ENCODE assay signal across 19 cellular contexts in the genomic region with DNA sequence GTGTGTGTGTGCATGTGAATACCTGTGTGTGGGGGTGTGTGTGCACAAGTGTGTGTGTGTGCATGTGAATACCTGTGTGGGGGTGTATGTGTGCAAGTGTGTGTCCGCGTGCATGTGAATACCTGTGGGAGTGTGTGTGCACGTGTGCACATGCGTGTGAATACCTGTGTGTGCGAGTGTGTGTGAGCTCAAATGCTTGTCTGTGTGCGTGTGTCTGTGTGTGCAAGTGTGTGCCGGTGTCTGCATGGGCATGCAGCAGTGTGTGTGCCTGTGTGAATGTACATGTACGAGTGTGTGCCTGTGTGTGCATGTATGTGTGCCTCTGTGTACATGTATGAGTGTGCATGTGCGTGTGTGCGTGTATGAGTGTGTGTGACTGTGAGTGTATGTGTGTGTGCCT. TPM values are rescaled to one million over a fixed set of nuclear protein-coding genes. Genes with fewer than 3 reads are reported as not detected.
DNase-seq lines count a peak whose midpoint lies in the region; ATAC-seq, FAIRE-seq and TF ChIP-seq lines count a peak whose summit lies in the region.
"Had no signal": no experiment of that assay in that cellular context is flagged by ENCODE, and none has a peak within 500 bp of the region (broad histone marks: within the 10 kb centered on the region; RNA-seq: fewer than 3 reads in every experiment).

No MANE protein-coding gene starts in this region.

- H3K9me2 ChIP-seq in GM23248 (ENCODE audit: insufficient read depth) = no peaks in the 10 kb centered on the region

- H3K4me1 ChIP-seq in mesenchymal stem cell (ENCODE audit: control insufficient read depth, insufficient read depth, low read depth, low read length) (peaks cover 8% of the 10 kb centered on the region), psoas muscle (peaks cover 36% of the 10 kb centered on the region), GM23248 (ENCODE audit: insufficient read depth) (no peaks in the 10 kb centered on the region)

- H3K27me3 ChIP-seq in mesenchymal stem cell (ENCODE audit: control insufficient read depth in 1 of 2, insufficient read depth in 1 of 2, low read length in 2 of 2) = peaks cover 21 to 57% of the 10 kb centered on the region in 2 experiments
- no peaks in the 10 kb centered on the region for H3K27me3 ChIP-seq in psoas muscle (ENCODE audit: insufficient read depth in 3 of 3, low read length in 2 of 3)
- H3K27me3 ChIP-seq in GM23248 (replicated peaks; ENCODE audit: insufficient read depth) = no peaks in the 10 kb centered on the region; the same call in 1 of the 2 replicates

- H2BK15ac ChIP-seq in mesenchymal stem cell (ENCODE audit: low read depth, poor library complexity, severe bottlenecking) = no peak overlapping the region

- no peak overlapping the region for H3K4me3 Mint-ChIP-seq in CD14-positive monocyte
- H3K4me3 Mint-ChIP-seq: CD4-positive, alpha-beta T cell had no signal

- H3K27ac ChIP-seq in mesenchymal stem cell (ENCODE audit: low read length, poor library complexity, severe bottlenecking) = no peak overlapping the region
- H3K27ac ChIP-seq in psoas muscle = no peak overlapping the region
- H3K27ac ChIP-seq in GM23248 = no peak overlapping the region
- H3K27ac ChIP-seq: 22Rv1; BLaER1 treated with 17β-estradiol and CSF1 and Interleukin-3, amounts not matched to agents 10 nM and 100 nM; HL-60 had no signal

- H2BK5ac ChIP-seq in mesenchymal stem cell (ENCODE audit: low read depth, low read length, poor library complexity, severe bottlenecking) = no peak overlapping the region

- no peak overlapping the region for H2BK12ac ChIP-seq in mesenchymal stem cell (ENCODE audit: low read length in 2 of 2)

- peaks cover 0 to 2% (median 0%) of the 10 kb centered on the region in 7 donors for H3K9me3 Mint-ChIP-seq in CD14-positive monocyte
- H3K9me3 Mint-ChIP-seq: CD4-positive, alpha-beta T cell had no signal

- peak overlapping the region; percentile 3 for H4K91ac ChIP-seq in mesenchymal stem cell (ENCODE audit: low read length)

- H3K36me3 Mint-ChIP-seq in CD14-positive monocyte = no peaks in the 10 kb centered on the region

- no peaks in the 10 kb centered on the region for H3K4me1 Mint-ChIP-seq in CD14-positive monocyte

- H4K20me1 ChIP-seq in GM23248 (ENCODE audit: insufficient read depth) = no peaks in the 10 kb centered on the region

- H2AFZ ChIP-seq in mesenchymal stem cell (ENCODE audit: low read depth, low read length) = no peak overlapping the region
- no peak overlapping the region for H2AFZ ChIP-seq in GM23248

- 95% methylated on average over 10 of the region's 10 CpGs for WGBS in mesenchymal stem cell
- WGBS in psoas muscle, 3 donors = 93 to 100% (median 97%) methylated on average over 10 of the region's 10 CpGs
- WGBS in GM23248 (ENCODE audit: low coverage in 1 of 2, low lambda C conversion rate in 2 of 2, missing lambda C conversion rate in 2 of 2), 2 experiments = 80 to 85% methylated on average over 10 of the region's 10 CpGs

- no peaks in the 10 kb centered on the region for H3F3A ChIP-seq in GM23248 (ENCODE audit: insufficient read depth)

- H2BK120ac ChIP-seq in mesenchymal stem cell (ENCODE audit: low read depth, low read length) = no peak overlapping the region

- no peak overlapping the region for H4K8ac ChIP-seq in mesenchymal stem cell (ENCODE audit: low read length)

- no peaks in the 10 kb centered on the region for H3K79me1 ChIP-seq in mesenchymal stem cell (replicated peaks; ENCODE audit: low read length, poor library complexity, severe bottlenecking)

- no peak overlapping the region for H3K23ac ChIP-seq in mesenchymal stem cell (ENCODE audit: low read length in 2 of 2)

- peak; percentile 28 for DNase-seq in Right ventricle myocardium inferior (ENCODE audit: missing footprints)
- no peak for DNase-seq in Right ventricle myocardium superior
- no peak for DNase-seq in HTR-8/SVneo (ENCODE audit: insufficient read length, low spot score)
- no peak for DNase-seq in mesenchymal stem cell
- peak; percentile 2 to 27 for DNase-seq in psoas muscle
- no peak for DNase-seq in GM23248
- DNase-seq in CD14-positive monocyte (ENCODE audit: low spot score) = no peak
- DNase-seq in cerebellum (ENCODE audit: low spot score) = no peak
- DNase-seq: ACHN; Calu3; CD4-positive, alpha-beta T cell; DMS 273 treated with DMSO at 0.1 percent for 48 hours; IMR-90; KG1 had no signal

- H3K9ac ChIP-seq in mesenchymal stem cell (ENCODE audit: low read length) = no peak overlapping the region
- H3K9ac ChIP-seq in GM23248 = no peak overlapping the region
- H3K9ac ChIP-seq: BLaER1 treated with 17β-estradiol and CSF1 and Interleukin-3, amounts not matched to agents 10 nM and 100 nM had no signal

- peak; percentile 85 for FAIRE-seq in HTR-8/SVneo (lab: Jason Lieb, UNC)
- FAIRE-seq: GM18507 had no signal

- H3K36me3 ChIP-seq in mesenchymal stem cell (ENCODE audit: control insufficient read depth in 1 of 2, insufficient read depth in 2 of 2, low read depth in 1 of 2, low read length in 2 of 2) (no peaks in the 10 kb centered on the region), psoas muscle (ENCODE audit: insufficient read depth in 1 of 2, low read depth in 1 of 2) (no peaks in the 10 kb centered on the region), GM23248 (ENCODE audit: low read depth) (no peaks in the 10 kb centered on the region)
- H3K36me3 ChIP-seq: BLaER1 treated with 17β-estradiol and CSF1 and Interleukin-3, amounts not matched to agents 10 nM and 100 nM had no signal

- TF ChIP-seq CTCF in psoas muscle (IDR thresholded peaks at IDR 0.05) = no peak
- TF ChIP-seq CTCF in CD14-positive monocyte (IDR thresholded peaks at IDR 0.05) = no peak

- H3K4ac ChIP-seq in mesenchymal stem cell (ENCODE audit: low read depth in 1 of 2, low read length in 2 of 2) = no peak overlapping the region

- H3K9me3 ChIP-seq in mesenchymal stem cell (ENCODE audit: control insufficient read depth, low read length) (no peaks in the 10 kb centered on the region), psoas muscle (no peaks in the 10 kb centered on the region), GM23248 (ENCODE audit: low read depth) (no peaks in the 10 kb centered on the region)
- H3K9me3 ChIP-seq: BLaER1 treated with 17β-estradiol and CSF1 and Interleukin-3, amounts not matched to agents 10 nM and 100 nM had no signal

- H2AK5ac ChIP-seq in mesenchymal stem cell (ENCODE audit: low read length, severe bottlenecking) = no peak overlapping the region

- H3K27me3 Mint-ChIP-seq in CD14-positive monocyte (ENCODE audit: low read depth in 3 of 3) = peaks cover 4 to 24% (median 16%) of the 10 kb centered on the region in 3 donors

- H3K14ac ChIP-seq in mesenchymal stem cell (ENCODE audit: low read length in 2 of 2) = no peak overlapping the region

- H3K4me2 ChIP-seq in mesenchymal stem cell (ENCODE audit: low read length, poor library complexity, severe bottlenecking) (no peak overlapping the region), GM23248 (ENCODE audit: unreplicated experiment) (no peak overlapping the region)
- H3K4me2 ChIP-seq: BLaER1 treated with 17β-estradiol and CSF1 and Interleukin-3, amounts not matched to agents 10 nM and 100 nM had no signal

- intact Hi-C loops in Right ventricle myocardium inferior (cut with DNase I) (no loop called here), Right ventricle myocardium superior (cut with DNase I) (no loop called here), psoas muscle (cut with DNase I) (loop anchor here (5.0 kb wide), 2 partner anchors 51 to 126 kb away; no protein-coding TSS in a partner anchor), CD14-positive monocyte (cut with micrococcal nuclease) (no loop called here)

- H3K79me2 ChIP-seq in GM23248 (ENCODE audit: insufficient read depth) = no peaks in the 10 kb centered on the region

- in situ Hi-C loops in GM23248 (cut with MboI) = no loop called here

- H3K4me3 ChIP-seq in mesenchymal stem cell (ENCODE audit: insufficient read depth in 1 of 2, low read depth in 1 of 2, low read length in 2 of 2) (no peak overlapping the region), psoas muscle (no peak overlapping the region), GM23248 (no peak overlapping the region)
- H3K4me3 ChIP-seq: BLaER1 treated with 17β-estradiol and CSF1 and Interleukin-3, amounts not matched to agents 10 nM and 100 nM had no signal

- H3K18ac ChIP-seq in mesenchymal stem cell (ENCODE audit: low read depth in 1 of 2, low read length in 2 of 2) = no peak overlapping the region

- H3K27ac Mint-ChIP-seq in CD14-positive monocyte = no peak overlapping the region
- H3K27ac Mint-ChIP-seq: CD4-positive, alpha-beta T cell had no signal

- no peak for ATAC-seq in Right ventricle myocardium inferior
- ATAC-seq in Right ventricle myocardium superior (ENCODE audit: poor library complexity) = no peak
- ATAC-seq in psoas muscle = no peak

RNA-seq across cellular contexts. Expression of a gene that starts 5.0 kb away (rescaled TPM):
- total RNA-seq in Right ventricle myocardium inferior (35.5 TPM), Right ventricle myocardium superior (33.7 TPM), psoas muscle (10 to 100 TPM in 3 of 4 donors, 1 to 10 TPM in 1; 3.4 to 48.6 (median 34.5) TPM), cerebellum (0.54 TPM)
- not detected for polyA plus RNA-seq in mesenchymal stem cell (2013, experiment 1 of 2)
- polyA plus RNA-seq in mesenchymal stem cell (2013, experiment 2 of 2) = not detected
- polyA plus RNA-seq in psoas muscle (10 to 100 TPM; 11.7 to 26.3 (median 17.3) TPM), GM23248 (2016; fragmentation: Nextera tagmentation; extraction: Ambion mirVana) (0.24 TPM in 1 of 2 replicates, not detected in the other), CD14-positive monocyte (not detected)
- total RNA-seq in GM23248 (2014; rRNA removed; shearing (Covaris generic)) = not detected in 2 replicates
- total RNA-seq: CD4-positive, alpha-beta T cell; IMR-90 had no signal
- polyA plus RNA-seq: IMR-90 had no signal

RNA-seq across cellular contexts. Expression of a gene that starts 26.4 kb away (rescaled TPM):
- 1.5 TPM for total RNA-seq in Right ventricle myocardium inferior
- 1.9 TPM for total RNA-seq in Right ventricle myocardium superior
- polyA plus RNA-seq in mesenchymal stem cell (2013, experiment 1 of 2) = 0.10 TPM
- 0.01 TPM for polyA plus RNA-seq in mesenchymal stem cell (2013, experiment 2 of 2)
- total RNA-seq in psoas muscle = 1 to 10 TPM in 1 of 4 donors, under 1 TPM in 2, not detected in 1; 0.32 to 1.2 (median 0.46) TPM
- polyA plus RNA-seq in psoas muscle = under 1 TPM; 0.09 to 0.63 (median 0.26) TPM
- not detected in 2 replicates for total RNA-seq in GM23248 (2014; rRNA removed; shearing (Covaris generic))
- polyA plus RNA-seq in GM23248 (2016; fragmentation: Nextera tagmentation; extraction: Ambion mirVana) = not detected in 2 replicates
- polyA plus RNA-seq in CD14-positive monocyte = not detected
- total RNA-seq in cerebellum = 4.2 TPM
- total RNA-seq: Calu3, Daoy, IMR-90 had no signal

Comparison
In these comparisons a context has a peak if more than half of its experiments do, and no peak if none do; other contexts are left out.
1. DNase-seq: peak in Right ventricle myocardium inferior (single experiment) and psoas muscle (2 of 2); none in Right ventricle myocardium superior (single experiment), HTR-8/SVneo (single experiment), mesenchymal stem cell (single experiment), GM23248 (single experiment), CD14-positive monocyte (single experiment) and cerebellum (single experiment).
2. intact Hi-C loops: an anchor here in psoas muscle (5.0 kb wide); none called in Right ventricle myocardium inferior, Right ventricle myocardium superior and CD14-positive monocyte.